1 cellular context compared by ENCODE assay signal in genomic region chr11:68009391-68010000, GRCh38.
TF ChIP-seq lines count a peak whose summit lies in the region.

No MANE protein-coding gene starts in this region.

TF ChIP-seq in K562, 482 proteins besides CTCF, POLR2A, EP300 and RAD21 (continued from another document and continues in another):
- TF ChIP-seq ZBTB34 (CRISPR knock-in tag; IDR thresholded peaks at IDR 0.05) (no peak), ZNF24 (IDR thresholded peaks at IDR 0.05) (no peak), HNRNPLL (IDR thresholded peaks at IDR 0.05; ENCODE audit: low read depth, low read length, poor library complexity, severe bottlenecking) (no peak), DPF2 (IDR thresholded peaks at IDR 0.05) (peak; percentile 80), DDX20 (tag; IDR thresholded peaks at IDR 0.05; ENCODE audit: low read depth) (no peak), ZC3H4 (CRISPR knock-in tag; IDR thresholded peaks at IDR 0.05; ENCODE audit: borderline replicate concordance) (no peak), LCOR (CRISPR knock-in tag; IDR thresholded peaks at IDR 0.05) (0 out of 2 replicates have a peak, but pooled peaks have one; percentile 17), KDM5B (IDR thresholded peaks at IDR 0.05; ENCODE audit: insufficient replicate concordance, low read depth, low read length) (no peak), CEBPB (tag; IDR thresholded peaks at IDR 0.05) (no peak), ZNF75A (CRISPR knock-in tag; IDR thresholded peaks at IDR 0.05) (no peak), ZNF609 (CRISPR knock-in tag; IDR thresholded peaks at IDR 0.05; ENCODE audit: borderline replicate concordance) (no peak), POLR2B (IDR thresholded peaks at IDR 0.05; ENCODE audit: low read depth, partially characterized antibody) (no peak), FOSL1 (tag; conservative IDR thresholded peaks at IDR 0.05) (peak; percentile 73; the same call in 1 of the 2 replicates), NR2C1 (IDR thresholded peaks at IDR 0.05) (peak; percentile 65; the same call in 1 of the 2 replicates), NR2C1 (tag; IDR thresholded peaks at IDR 0.05) (peak; percentile 71), ZKSCAN1 (IDR thresholded peaks at IDR 0.05; ENCODE audit: low read depth, low read length) (no peak), TBP (optimal IDR thresholded peaks at IDR 0.05; ENCODE audit: low read depth, low read length) (no peak), MTA1 (IDR thresholded peaks at IDR 0.05; ENCODE audit: borderline replicate concordance) (peak; percentile 23; the same call in 1 of the 2 replicates), KDM1A (IDR thresholded peaks at IDR 0.05) (peak; percentile 94), TCF3 (CRISPR knock-in tag; IDR thresholded peaks at IDR 0.05) (peak; percentile 86), NCOR1 (IDR thresholded peaks at IDR 0.05) (peak; percentile 82), ETV1 (tag; conservative IDR thresholded peaks at IDR 0.05; ENCODE audit: low read depth) (peak; percentile 10; the same call in 1 of the 2 replicates), VEZF1 (CRISPR knock-in tag; IDR thresholded peaks at IDR 0.05) (peak; percentile 51), RBM17 (IDR thresholded peaks at IDR 0.05; ENCODE audit: borderline replicate concordance, low read depth, low read length) (no peak), SMARCE1 (IDR thresholded peaks at IDR 0.05) (peak; percentile 80), RERE (CRISPR knock-in tag; IDR thresholded peaks at IDR 0.05; ENCODE audit: borderline replicate concordance) (no peak)
- TF ChIP-seq, protein P1, sequence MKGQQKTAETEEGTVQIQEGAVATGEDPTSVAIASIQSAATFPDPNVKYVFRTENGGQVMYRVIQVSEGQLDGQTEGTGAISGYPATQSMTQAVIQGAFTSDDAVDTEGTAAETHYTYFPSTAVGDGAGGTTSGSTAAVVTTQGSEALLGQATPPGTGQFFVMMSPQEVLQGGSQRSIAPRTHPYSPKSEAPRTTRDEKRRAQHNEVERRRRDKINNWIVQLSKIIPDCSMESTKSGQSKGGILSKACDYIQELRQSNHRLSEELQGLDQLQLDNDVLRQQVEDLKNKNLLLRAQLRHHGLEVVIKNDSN (CRISPR knock-in tag; IDR thresholded peaks at IDR 0.05), result peak; percentile 55
- TF ChIP-seq, protein P2, sequence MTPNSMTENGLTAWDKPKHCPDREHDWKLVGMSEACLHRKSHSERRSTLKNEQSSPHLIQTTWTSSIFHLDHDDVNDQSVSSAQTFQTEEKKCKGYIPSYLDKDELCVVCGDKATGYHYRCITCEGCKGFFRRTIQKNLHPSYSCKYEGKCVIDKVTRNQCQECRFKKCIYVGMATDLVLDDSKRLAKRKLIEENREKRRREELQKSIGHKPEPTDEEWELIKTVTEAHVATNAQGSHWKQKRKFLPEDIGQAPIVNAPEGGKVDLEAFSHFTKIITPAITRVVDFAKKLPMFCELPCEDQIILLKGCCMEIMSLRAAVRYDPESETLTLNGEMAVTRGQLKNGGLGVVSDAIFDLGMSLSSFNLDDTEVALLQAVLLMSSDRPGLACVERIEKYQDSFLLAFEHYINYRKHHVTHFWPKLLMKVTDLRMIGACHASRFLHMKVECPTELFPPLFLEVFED (CRISPR knock-in tag; conservative IDR thresholded peaks at IDR 0.05), result no peak
- TF ChIP-seq, protein P3, sequence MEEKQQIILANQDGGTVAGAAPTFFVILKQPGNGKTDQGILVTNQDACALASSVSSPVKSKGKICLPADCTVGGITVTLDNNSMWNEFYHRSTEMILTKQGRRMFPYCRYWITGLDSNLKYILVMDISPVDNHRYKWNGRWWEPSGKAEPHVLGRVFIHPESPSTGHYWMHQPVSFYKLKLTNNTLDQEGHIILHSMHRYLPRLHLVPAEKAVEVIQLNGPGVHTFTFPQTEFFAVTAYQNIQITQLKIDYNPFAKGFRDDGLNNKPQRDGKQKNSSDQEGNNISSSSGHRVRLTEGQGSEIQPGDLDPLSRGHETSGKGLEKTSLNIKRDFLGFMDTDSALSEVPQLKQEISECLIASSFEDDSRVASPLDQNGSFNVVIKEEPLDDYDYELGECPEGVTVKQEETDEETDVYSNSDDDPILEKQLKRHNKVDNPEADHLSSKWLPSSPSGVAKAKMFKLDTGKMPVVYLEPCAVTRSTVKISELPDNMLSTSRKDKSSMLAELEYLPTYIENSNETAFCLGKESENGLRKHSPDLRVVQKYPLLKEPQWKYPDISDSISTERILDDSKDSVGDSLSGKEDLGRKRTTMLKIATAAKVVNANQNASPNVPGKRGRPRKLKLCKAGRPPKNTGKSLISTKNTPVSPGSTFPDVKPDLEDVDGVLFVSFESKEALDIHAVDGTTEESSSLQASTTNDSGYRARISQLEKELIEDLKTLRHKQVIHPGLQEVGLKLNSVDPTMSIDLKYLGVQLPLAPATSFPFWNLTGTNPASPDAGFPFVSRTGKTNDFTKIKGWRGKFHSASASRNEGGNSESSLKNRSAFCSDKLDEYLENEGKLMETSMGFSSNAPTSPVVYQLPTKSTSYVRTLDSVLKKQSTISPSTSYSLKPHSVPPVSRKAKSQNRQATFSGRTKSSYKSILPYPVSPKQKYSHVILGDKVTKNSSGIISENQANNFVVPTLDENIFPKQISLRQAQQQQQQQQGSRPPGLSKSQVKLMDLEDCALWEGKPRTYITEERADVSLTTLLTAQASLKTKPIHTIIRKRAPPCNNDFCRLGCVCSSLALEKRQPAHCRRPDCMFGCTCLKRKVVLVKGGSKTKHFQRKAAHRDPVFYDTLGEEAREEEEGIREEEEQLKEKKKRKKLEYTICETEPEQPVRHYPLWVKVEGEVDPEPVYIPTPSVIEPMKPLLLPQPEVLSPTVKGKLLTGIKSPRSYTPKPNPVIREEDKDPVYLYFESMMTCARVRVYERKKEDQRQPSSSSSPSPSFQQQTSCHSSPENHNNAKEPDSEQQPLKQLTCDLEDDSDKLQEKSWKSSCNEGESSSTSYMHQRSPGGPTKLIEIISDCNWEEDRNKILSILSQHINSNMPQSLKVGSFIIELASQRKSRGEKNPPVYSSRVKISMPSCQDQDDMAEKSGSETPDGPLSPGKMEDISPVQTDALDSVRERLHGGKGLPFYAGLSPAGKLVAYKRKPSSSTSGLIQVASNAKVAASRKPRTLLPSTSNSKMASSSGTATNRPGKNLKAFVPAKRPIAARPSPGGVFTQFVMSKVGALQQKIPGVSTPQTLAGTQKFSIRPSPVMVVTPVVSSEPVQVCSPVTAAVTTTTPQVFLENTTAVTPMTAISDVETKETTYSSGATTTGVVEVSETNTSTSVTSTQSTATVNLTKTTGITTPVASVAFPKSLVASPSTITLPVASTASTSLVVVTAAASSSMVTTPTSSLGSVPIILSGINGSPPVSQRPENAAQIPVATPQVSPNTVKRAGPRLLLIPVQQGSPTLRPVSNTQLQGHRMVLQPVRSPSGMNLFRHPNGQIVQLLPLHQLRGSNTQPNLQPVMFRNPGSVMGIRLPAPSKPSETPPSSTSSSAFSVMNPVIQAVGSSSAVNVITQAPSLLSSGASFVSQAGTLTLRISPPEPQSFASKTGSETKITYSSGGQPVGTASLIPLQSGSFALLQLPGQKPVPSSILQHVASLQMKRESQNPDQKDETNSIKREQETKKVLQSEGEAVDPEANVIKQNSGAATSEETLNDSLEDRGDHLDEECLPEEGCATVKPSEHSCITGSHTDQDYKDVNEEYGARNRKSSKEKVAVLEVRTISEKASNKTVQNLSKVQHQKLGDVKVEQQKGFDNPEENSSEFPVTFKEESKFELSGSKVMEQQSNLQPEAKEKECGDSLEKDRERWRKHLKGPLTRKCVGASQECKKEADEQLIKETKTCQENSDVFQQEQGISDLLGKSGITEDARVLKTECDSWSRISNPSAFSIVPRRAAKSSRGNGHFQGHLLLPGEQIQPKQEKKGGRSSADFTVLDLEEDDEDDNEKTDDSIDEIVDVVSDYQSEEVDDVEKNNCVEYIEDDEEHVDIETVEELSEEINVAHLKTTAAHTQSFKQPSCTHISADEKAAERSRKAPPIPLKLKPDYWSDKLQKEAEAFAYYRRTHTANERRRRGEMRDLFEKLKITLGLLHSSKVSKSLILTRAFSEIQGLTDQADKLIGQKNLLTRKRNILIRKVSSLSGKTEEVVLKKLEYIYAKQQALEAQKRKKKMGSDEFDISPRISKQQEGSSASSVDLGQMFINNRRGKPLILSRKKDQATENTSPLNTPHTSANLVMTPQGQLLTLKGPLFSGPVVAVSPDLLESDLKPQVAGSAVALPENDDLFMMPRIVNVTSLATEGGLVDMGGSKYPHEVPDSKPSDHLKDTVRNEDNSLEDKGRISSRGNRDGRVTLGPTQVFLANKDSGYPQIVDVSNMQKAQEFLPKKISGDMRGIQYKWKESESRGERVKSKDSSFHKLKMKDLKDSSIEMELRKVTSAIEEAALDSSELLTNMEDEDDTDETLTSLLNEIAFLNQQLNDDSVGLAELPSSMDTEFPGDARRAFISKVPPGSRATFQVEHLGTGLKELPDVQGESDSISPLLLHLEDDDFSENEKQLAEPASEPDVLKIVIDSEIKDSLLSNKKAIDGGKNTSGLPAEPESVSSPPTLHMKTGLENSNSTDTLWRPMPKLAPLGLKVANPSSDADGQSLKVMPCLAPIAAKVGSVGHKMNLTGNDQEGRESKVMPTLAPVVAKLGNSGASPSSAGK (IDR thresholded peaks at IDR 0.05), result no peak
